Comparison of ENCODE assay signal across 1 cellular context in genomic region chr3:45991341-45991740, GRCh38.
TF ChIP-seq lines count a peak whose summit lies in the region.

No MANE protein-coding gene starts in this region.

TF ChIP-seq in HepG2, 621 proteins besides CTCF, POLR2A, EP300 and RAD21:
- TF ChIP-seq RFX3 (CRISPR knock-in tag; IDR thresholded peaks at IDR 0.05): no peak
TF ChIP-seq in HepG2: peak in this region for 0.
